31 cellular contexts compared by ENCODE assay signal in the genomic region with DNA sequence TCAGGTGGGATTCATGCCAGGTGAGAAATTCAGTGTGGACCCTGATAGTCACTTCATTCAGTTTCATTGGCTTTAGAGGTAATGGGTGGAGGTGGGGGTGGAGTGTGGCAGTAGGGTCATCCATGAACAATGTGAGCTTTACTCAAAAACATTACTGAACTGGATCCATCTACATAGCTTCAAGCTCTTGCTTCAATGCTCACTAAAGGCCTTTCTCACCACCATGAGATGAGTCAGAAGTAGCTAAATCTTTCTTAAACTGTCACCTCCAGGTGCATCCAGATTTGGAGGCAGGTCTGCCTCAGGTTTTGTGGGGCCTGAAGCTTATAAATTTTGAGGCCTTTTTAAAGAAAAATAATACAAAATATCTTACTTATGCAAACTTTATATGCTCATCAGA.
DNase-seq lines count a peak whose midpoint lies in the region; ATAC-seq and TF ChIP-seq lines count a peak whose summit lies in the region.
"Had no signal": no experiment of that assay in that cellular context is flagged by ENCODE, and none has a peak within 500 bp of the region (broad histone marks: within the 10 kb centered on the region; RNA-seq: fewer than 3 reads in every experiment).

No MANE protein-coding gene starts in this region.

- no peaks in the 10 kb centered on the region for H3K9me3 ChIP-seq in tibial artery
- H3K9me3 ChIP-seq: body of pancreas, esophagus squamous epithelium, mucosa of descending colon, testis had no signal

- no peak for TF ChIP-seq CTCF in foreskin keratinocyte (conservative IDR thresholded peaks at IDR 0.05)
- no peak for TF ChIP-seq CTCF in tibial artery (IDR thresholded peaks at IDR 0.05)

- no peak overlapping the region for H3K4me3 ChIP-seq in tibial artery
- H3K4me3 ChIP-seq: body of pancreas, esophagus squamous epithelium, mucosa of descending colon, skin epidermis, testis had no signal

- DNase-seq in foreskin keratinocyte (peak in 1 of 2 donors; percentile 6), tibial artery (no peak), NCI-H774 (lab: John Stamatoyannopoulos, UW) (no peak)
- DNase-seq: activated CD4-positive, alpha-beta memory T cell treated with anti-CD3 and anti-CD28 coated beads for 36 hours; activated CD4-positive, CD25-positive, alpha-beta regulatory T cell treated with anti-CD3 and anti-CD28 coated beads, Interleukin-2, amount 50 U/mL, for 72 hours; activated naive CD4-positive, alpha-beta T cell treated with Interleukin-2 at 50 U/mL for 16 hours; body of pancreas; CD4-positive, alpha-beta memory T cell; dermis blood vessel endothelial cell; EL; endodermal cell; esophagus squamous epithelium; foreskin melanocyte; HFFc6; KBM-7; left cardiac atrium; mucosa of descending colon; NCI-H1105; NCI-H187 treated with DMSO at 0.1 percent for 48 hours; NCI-H2171; NCI-H510A; nephron progenitor cell; Right ventricle myocardium superior; T-helper 17 cell; testis had no signal

- no peaks in the 10 kb centered on the region for H3K36me3 ChIP-seq in tibial artery
- H3K36me3 ChIP-seq: esophagus squamous epithelium had no signal

- ATAC-seq in GM18511 (IDR thresholded peaks at IDR 0.05; ENCODE audit: unreplicated experiment) (peak; percentile 45), HG03469 (IDR thresholded peaks at IDR 0.05; ENCODE audit: unreplicated experiment) (peak; percentile 37), foreskin keratinocyte (peak; percentile 45), GM19023 (IDR thresholded peaks at IDR 0.05; ENCODE audit: unreplicated experiment) (no peak), HG03280 (IDR thresholded peaks at IDR 0.05; ENCODE audit: unreplicated experiment) (no peak)
- ATAC-seq: body of pancreas, left cardiac atrium, T-helper 17 cell had no signal

- H3K27ac ChIP-seq in foreskin keratinocyte (no peak overlapping the region), tibial artery (peak overlapping the region; percentile 31 to 36)
- H3K27ac ChIP-seq: body of pancreas, HL-60, testis had no signal

- H3K27me3 ChIP-seq in foreskin keratinocyte (no peaks in the 10 kb centered on the region), tibial artery (no peaks in the 10 kb centered on the region)
- H3K27me3 ChIP-seq: body of pancreas, esophagus squamous epithelium, testis had no signal

- intact Hi-C loops in tibial artery (cut with DNase I; ENCODE audit: low total_unique reads) = no loop called here

- H3K4me1 ChIP-seq in foreskin keratinocyte (no peaks in the 10 kb centered on the region), tibial artery (peaks cover 0 to 29% (median 2%) of the 10 kb centered on the region in 4 donors)
- H3K4me1 ChIP-seq: body of pancreas, testis had no signal

Comparison
In these comparisons a context has a peak if more than half of its experiments do, and no peak if none do; other contexts are left out.
1. ATAC-seq: peak in GM18511 (single experiment), HG03469 (single experiment) and foreskin keratinocyte (single experiment); none in GM19023 (single experiment) and HG03280 (single experiment).